In the genomic region with DNA sequence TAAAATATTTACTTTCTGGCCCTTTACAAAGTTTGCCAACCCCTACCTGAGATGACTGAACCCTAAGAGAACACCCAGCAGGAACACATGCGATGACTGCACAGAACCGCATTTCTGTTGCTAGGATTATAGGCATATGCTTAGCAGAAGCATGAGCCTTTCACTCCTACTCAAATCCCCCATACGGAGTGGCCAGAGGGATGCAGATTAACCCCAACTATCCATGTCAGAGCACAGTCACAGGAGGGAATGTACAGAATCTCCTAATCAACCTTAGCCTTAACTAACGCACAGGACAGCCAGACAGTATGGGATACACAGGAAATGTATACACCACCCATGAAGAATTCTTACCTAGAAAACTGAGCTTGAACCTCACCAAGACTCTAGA, we compare ENCODE assay signal across 1 cellular context.
TF ChIP-seq lines count a peak whose summit lies in the region.

No MANE protein-coding gene starts in this region.

TF ChIP-seq in GM12878, 131 proteins besides CTCF, POLR2A, EP300 and RAD21:
- TF ChIP-seq BACH1 (IDR thresholded peaks at IDR 0.05; ENCODE audit: borderline replicate concordance) (no peak), ZNF274 (IDR thresholded peaks at IDR 0.05; ENCODE audit: insufficient read depth, insufficient read length) (no peak), MXI1 (IDR thresholded peaks at IDR 0.05; ENCODE audit: low read depth, low read length) (no peak), MYC (IDR thresholded peaks at IDR 0.05; ENCODE audit: insufficient read depth, insufficient read length, insufficient replicate concordance, low read length, severe bottlenecking) (no peak)
- TF ChIP-seq, protein P1, sequence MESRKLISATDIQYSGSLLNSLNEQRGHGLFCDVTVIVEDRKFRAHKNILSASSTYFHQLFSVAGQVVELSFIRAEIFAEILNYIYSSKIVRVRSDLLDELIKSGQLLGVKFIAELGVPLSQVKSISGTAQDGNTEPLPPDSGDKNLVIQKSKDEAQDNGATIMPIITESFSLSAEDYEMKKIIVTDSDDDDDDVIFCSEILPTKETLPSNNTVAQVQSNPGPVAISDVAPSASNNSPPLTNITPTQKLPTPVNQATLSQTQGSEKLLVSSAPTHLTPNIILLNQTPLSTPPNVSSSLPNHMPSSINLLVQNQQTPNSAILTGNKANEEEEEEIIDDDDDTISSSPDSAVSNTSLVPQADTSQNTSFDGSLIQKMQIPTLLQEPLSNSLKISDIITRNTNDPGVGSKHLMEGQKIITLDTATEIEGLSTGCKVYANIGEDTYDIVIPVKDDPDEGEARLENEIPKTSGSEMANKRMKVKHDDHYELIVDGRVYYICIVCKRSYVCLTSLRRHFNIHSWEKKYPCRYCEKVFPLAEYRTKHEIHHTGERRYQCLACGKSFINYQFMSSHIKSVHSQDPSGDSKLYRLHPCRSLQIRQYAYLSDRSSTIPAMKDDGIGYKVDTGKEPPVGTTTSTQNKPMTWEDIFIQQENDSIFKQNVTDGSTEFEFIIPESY (IDR thresholded peaks at IDR 0.05), result no peak
